11 cellular contexts compared by ENCODE assay signal in genomic region chr18:12015697-12016062, GRCh38. TPM values are rescaled to one million over a fixed set of nuclear protein-coding genes. Genes with fewer than 3 reads are reported as not detected.
A peak's percentile ranks its signal among the peaks of the same experiment; 100 is the strongest.
DNase-seq lines count a peak whose midpoint lies in the region; ATAC-seq, FAIRE-seq and TF ChIP-seq lines count a peak whose summit lies in the region.
"Had no signal": no experiment of that assay in that cellular context is flagged by ENCODE, and none has a peak within 500 bp of the region (broad histone marks: within the 10 kb centered on the region; RNA-seq: fewer than 3 reads in every experiment).

No MANE protein-coding gene starts in this region.

- 31% methylated on average over 6 of the region's 6 CpGs for WGBS in liver
- 92% methylated on average over 6 of the region's 6 CpGs for WGBS in HepG2 (ENCODE audit: low lambda C conversion rate)
- 30 to 34% methylated on average over 6 of the region's 6 CpGs for WGBS in esophagus, 2 donors
- 62 to 66% methylated on average over 6 of the region's 6 CpGs for WGBS in aorta, 2 donors

- in situ Hi-C loops in HepG2 (cut with HindIII; ENCODE audit: extremely low pct_ligation_motif_present, low pct_unique_long_range_greater_than_20kb) = no loop called here

- H3K4me3 ChIP-seq in liver (ENCODE audit: low read depth in 1 of 3, low read length in 3 of 3) (no peak overlapping the region), HepG2 (replicated peaks in 1 of 3; ENCODE audit: insufficient read depth in 1 of 3, low read depth in 2 of 3, low read length in 3 of 3) (no peak overlapping the region), esophagus (ENCODE audit: low read depth in 1 of 2, low read length in 2 of 2) (no peak overlapping the region), aorta (ENCODE audit: low read length in 2 of 2) (no peak overlapping the region), BE2C (ENCODE audit: low read depth, low read length) (no peak overlapping the region)
- H3K4me3 ChIP-seq: A549 had no signal

- no peaks in the 10 kb centered on the region for H3K9me3 Mint-ChIP-seq in stimulated activated naive CD8-positive, alpha-beta T cell treated with anti-CD3 and anti-CD28 coated beads, Interleukin-15, amount 100 ng/mL, for 72 hours
- H3K9me3 Mint-ChIP-seq: activated T-cell treated with anti-CD3 and anti-CD28 coated beads, Interleukin-2, amount 50 U/mL, for 72 hours had no signal

- H3K36me3 ChIP-seq in liver (ENCODE audit: control insufficient read depth in 4 of 4, insufficient read depth in 3 of 4, low read depth in 1 of 4, low read length in 3 of 4) (peaks cover 0 to 5% (median 0%) of the 10 kb centered on the region in 4 donors), HepG2 (replicated peaks in 1 of 2; ENCODE audit: control insufficient read depth in 1 of 2, insufficient read depth in 2 of 2, low read length in 2 of 2) (peaks cover 13 to 63% of the 10 kb centered on the region in 2 experiments; a peak in 4 of 5 replicates), esophagus (ENCODE audit: control insufficient read depth in 2 of 2, insufficient read depth in 2 of 2, low read length in 1 of 2) (peaks cover 3 to 15% of the 10 kb centered on the region in 2 donors), aorta (ENCODE audit: control insufficient read depth in 1 of 2, insufficient read depth in 2 of 2, low read length in 1 of 2) (peaks cover 0 to 3% of the 10 kb centered on the region in 2 donors), BE2C (no peaks in the 10 kb centered on the region)

- H3K4me1 Mint-ChIP-seq in stimulated activated naive CD8-positive, alpha-beta T cell treated with anti-CD3 and anti-CD28 coated beads, Interleukin-15, amount 100 ng/mL, for 72 hours = no peaks in the 10 kb centered on the region

- H3K4me3 Mint-ChIP-seq in stimulated activated naive CD8-positive, alpha-beta T cell treated with anti-CD3 and anti-CD28 coated beads, Interleukin-15, amount 100 ng/mL, for 72 hours = no peak overlapping the region
- H3K4me3 Mint-ChIP-seq: activated T-cell treated with anti-CD3 and anti-CD28 coated beads, Interleukin-2, amount 50 U/mL, for 72 hours had no signal

- no peaks in the 10 kb centered on the region for H3K79me2 ChIP-seq in HepG2 (ENCODE audit: insufficient read depth, low read length)

- no peaks in the 10 kb centered on the region for H3K27me3 Mint-ChIP-seq in stimulated activated naive CD8-positive, alpha-beta T cell treated with anti-CD3 and anti-CD28 coated beads, Interleukin-15, amount 100 ng/mL, for 72 hours

- no peak overlapping the region for H3K27ac Mint-ChIP-seq in stimulated activated naive CD8-positive, alpha-beta T cell treated with anti-CD3 and anti-CD28 coated beads, Interleukin-15, amount 100 ng/mL, for 72 hours
- H3K27ac Mint-ChIP-seq: activated T-cell treated with anti-CD3 and anti-CD28 coated beads, Interleukin-2, amount 50 U/mL, for 72 hours had no signal

- H4K20me1 ChIP-seq in HepG2 (ENCODE audit: insufficient read depth, low read length) = no peaks in the 10 kb centered on the region

- no peak for FAIRE-seq in HepG2 (lab: Jason Lieb, UNC)
- FAIRE-seq: A549 had no signal

- H3K4me2 ChIP-seq in HepG2 (ENCODE audit: low read depth, low read length) = no peak overlapping the region
- H3K4me2 ChIP-seq: A549 had no signal

- TF ChIP-seq CTCF in liver (IDR thresholded peaks at IDR 0.05; ENCODE audit: low read depth, low read length, missing input control) = no peak
- no peak for TF ChIP-seq CTCF in HepG2 (CRISPR knock-in tag; IDR thresholded peaks at IDR 0.05)
- no peak for TF ChIP-seq CTCF in BE2C (IDR thresholded peaks at IDR 0.05; ENCODE audit: low read depth, low read length)

- H2AFZ ChIP-seq in HepG2 (ENCODE audit: low read length) = no peak overlapping the region

- intact Hi-C loops in HepG2 (cut with micrococcal nuclease; ENCODE audit: unreplicated experiment) (no loop called here), aorta (cut with DNase I) (no loop called here)

- CTCF ChIA-PET in HepG2 (lab: Yijun Ruan, JAX; ENCODE audit: low intra/inter-chr PET ratio, low total read pairs) (no interaction called here), HEK293T (lab: Yijun Ruan, JAX) (interaction anchor here (1.3 kb wide), 1 partner anchor 23 kb away, joined by 3 read pairs; no protein-coding TSS in a partner anchor)

- TF ChIP-seq RAD21 in liver (IDR thresholded peaks at IDR 0.05) (peak; percentile 34 to 48), HepG2 (CRISPR knock-in tag; IDR thresholded peaks at IDR 0.05) (no peak)

- DNase-seq in HepG2 (ENCODE audit: low spot score) = no peak
- DNase-seq in midbrain (lab: John Stamatoyannopoulos, UW) = peak; percentile 23
- DNase-seq in aorta = peak in 1 of 2 donors; percentile 59
- no peak for DNase-seq in HEK293T (ENCODE audit: extremely low spot score)
- no peak for DNase-seq in BE2C
- DNase-seq in stimulated activated naive CD8-positive, alpha-beta T cell treated with anti-CD3 and anti-CD28 coated beads, Interleukin-15, amount 100 ng/mL, for 72 hours = no peak
- DNase-seq: activated T-cell treated with anti-CD3 and anti-CD28 coated beads, Interleukin-2, amount 50 U/mL, for 72 hours; NCI-H2171 had no signal

- H3K27me3 ChIP-seq in liver (ENCODE audit: control insufficient read depth in 4 of 4, insufficient read depth in 4 of 4, low read length in 3 of 4) = no peaks in the 10 kb centered on the region
- no peaks in the 10 kb centered on the region for H3K27me3 ChIP-seq in HepG2 (ENCODE audit: control insufficient read depth in 1 of 2, insufficient read depth in 2 of 2, low read length in 2 of 2)
- H3K27me3 ChIP-seq in esophagus (ENCODE audit: control insufficient read depth in 1 of 2, insufficient read depth in 2 of 2, low read length in 2 of 2) = no peaks in the 10 kb centered on the region
- H3K27me3 ChIP-seq in aorta (ENCODE audit: control insufficient read depth in 1 of 2, insufficient read depth in 2 of 2, low read length in 1 of 2) = no peaks in the 10 kb centered on the region
- no peaks in the 10 kb centered on the region for H3K27me3 ChIP-seq in BE2C

- BruUV-seq in HepG2 (replicated peaks; lab: Mats Ljungman, UMichigan) = no TSS peak

- TF ChIP-seq POLR2A in HepG2 (IDR thresholded peaks at IDR 0.05; ENCODE audit: insufficient read depth in 1 of 2, low read depth in 2 of 2, low read length in 2 of 2) = no peak

- POLR2A ChIA-PET in HepG2 (lab: Yijun Ruan, JAX) (no interaction called here), HEK293T (lab: Yijun Ruan, JAX) (no interaction called here)

- peaks cover 13 to 55% (median 39%) of the 10 kb centered on the region in 4 donors for H3K4me1 ChIP-seq in liver (ENCODE audit: control insufficient read depth in 4 of 4, insufficient read depth in 4 of 4, low read length in 3 of 4)
- peaks cover 2% of the 10 kb centered on the region for H3K4me1 ChIP-seq in HepG2 (ENCODE audit: insufficient read depth, low read length)
- H3K4me1 ChIP-seq in esophagus (ENCODE audit: control insufficient read depth in 2 of 2, insufficient read depth in 2 of 2, low read length in 1 of 2) = peaks cover 4 to 19% of the 10 kb centered on the region in 2 donors
- H3K4me1 ChIP-seq in aorta (ENCODE audit: control insufficient read depth in 1 of 2, insufficient read depth in 2 of 2, low read length in 2 of 2) = no peaks in the 10 kb centered on the region
- no peaks in the 10 kb centered on the region for H3K4me1 ChIP-seq in BE2C
- H3K4me1 ChIP-seq: A549 had no signal

- H3K27ac ChIP-seq in liver (ENCODE audit: low read depth in 1 of 2, low read length in 2 of 2) = peak overlapping the region; percentile 70 to 93
- H3K27ac ChIP-seq in HepG2 (ENCODE audit: extremely low read length, insufficient read depth, low read length) = no peak overlapping the region
- H3K27ac ChIP-seq in esophagus (ENCODE audit: low read depth in 2 of 2, low read length in 1 of 2) = peak overlapping the region; percentile 83 to 90
- H3K27ac ChIP-seq in aorta (ENCODE audit: low read depth in 1 of 2, low read length in 2 of 2) = no peak overlapping the region
- H3K27ac ChIP-seq: A549 had no signal

- TF ChIP-seq EP300 in HepG2 (IDR thresholded peaks at IDR 0.05; ENCODE audit: low read depth in 2 of 2, low read length in 2 of 2) = no peak
- no peak for TF ChIP-seq EP300 in HepG2 (CRISPR knock-in tag; IDR thresholded peaks at IDR 0.05; ENCODE audit: borderline replicate concordance)

- H3K9me3 ChIP-seq in liver (ENCODE audit: control insufficient read depth in 4 of 4, low read length in 3 of 4) (no peaks in the 10 kb centered on the region), HepG2 (ENCODE audit: low read length) (no peaks in the 10 kb centered on the region), esophagus (ENCODE audit: control insufficient read depth in 2 of 2, insufficient read depth in 1 of 2, low read depth in 1 of 2, low read length in 1 of 2) (no peaks in the 10 kb centered on the region), aorta (ENCODE audit: control insufficient read depth, low read length) (no peaks in the 10 kb centered on the region), BE2C (no peaks in the 10 kb centered on the region)
- H3K9me3 ChIP-seq: A549 had no signal

- H3K9ac ChIP-seq in liver (ENCODE audit: low read depth in 1 of 2, low read length in 2 of 2) (no peak overlapping the region), HepG2 (ENCODE audit: insufficient read depth, low read depth, low read length) (no peak overlapping the region)

- ATAC-seq in HepG2 (no peak), aorta (ENCODE audit: low FRiP score) (peak; percentile 52)
- ATAC-seq in stimulated activated naive CD8-positive, alpha-beta T cell treated with anti-CD3 and anti-CD28 coated beads, Interleukin-15, amount 100 ng/mL, for 72 hours = no peak
- ATAC-seq: A549; activated T-cell treated with anti-CD3 and anti-CD28 coated beads, Interleukin-2, amount 50 U/mL, for 72 hours had no signal

RNA-seq across cellular contexts. Expression of gene IMPA2, which starts 34.4 kb away (rescaled TPM):
- 10 to 100 TPM; 27.5 to 55.8 TPM for total RNA-seq in liver
- polyA plus RNA-seq in liver = 10 to 100 TPM; 40.7 to 55.7 TPM
- 65.4 and 71.8 TPM in 2 replicates for total RNA-seq in HepG2 (2016; rRNA removed; fragmentation: Illumina TruSeq; extraction: Trizol)
- total RNA-seq in HepG2 (2016; cell fraction: cytosol; rRNA removed; fragmentation: Illumina TruSeq; extraction: Trizol; ENCODE audit: low read depth) = 77.7 and 94.9 TPM in 2 replicates
- 58.3 and 76.5 TPM in 2 replicates for total RNA-seq in HepG2 (2016; cell fraction: insoluble cytoplasmic fraction; rRNA removed; fragmentation: Illumina TruSeq; extraction: Trizol)
- total RNA-seq in HepG2 (2016; cell fraction: membrane; rRNA removed; fragmentation: Illumina TruSeq; extraction: Trizol) = 122 and 147 TPM in 2 replicates
- 55.6 and 62.0 TPM in 2 replicates for total RNA-seq in HepG2 (2016; cell fraction: nucleus; rRNA removed; fragmentation: Illumina TruSeq; extraction: Trizol)
- 28.8 and 37.8 TPM in 2 replicates for polyA plus RNA-seq in HepG2 (2011; rRNA removed)
- polyA plus RNA-seq in HepG2 (2011; cell fraction: cytosol; rRNA removed) = 28.2 and 43.4 TPM in 2 replicates
- polyA plus RNA-seq in HepG2 (2011; cell fraction: nucleus; rRNA removed) = 104 and 146 TPM in 2 replicates
- 56.2 and 62.5 TPM in 2 replicates for polyA plus RNA-seq in HepG2 (2012)
- polyA plus RNA-seq in HepG2 (2016; cell fraction: cytosol; fragmentation: Illumina TruSeq; extraction: Trizol; ENCODE audit: low read depth) = 83.4 and 111 TPM in 2 replicates
- 68.3 and 79.3 TPM in 2 replicates for polyA plus RNA-seq in HepG2 (2016; cell fraction: insoluble cytoplasmic fraction; fragmentation: Illumina TruSeq; extraction: Trizol; ENCODE audit: low read depth)
- polyA plus RNA-seq in HepG2 (2016; cell fraction: membrane; fragmentation: Illumina TruSeq; extraction: Trizol; ENCODE audit: low read depth) = 118 and 138 TPM in 2 replicates
- 90.9 and 102 TPM in 2 replicates for polyA plus RNA-seq in HepG2 (2016; cell fraction: nucleus; fragmentation: Illumina TruSeq; extraction: Trizol; ENCODE audit: insufficient read depth, low read depth)
- 45.6 and 172 TPM in 2 replicates for polyA minus RNA-seq in HepG2 (2011; rRNA and poly(A)+ RNA removed; ENCODE audit: low replicate concordance)
- polyA minus RNA-seq in HepG2 (2011; cell fraction: cytosol; rRNA and poly(A)+ RNA removed) = 12.3 and 17.3 TPM in 2 replicates
- polyA minus RNA-seq in HepG2 (2011; cell fraction: nucleus; rRNA and poly(A)+ RNA removed) = 22.8 and 37.2 TPM in 2 replicates
- polyA plus RNA-seq in esophagus = 100 to 1,000 TPM in 1 of 2 donors, 10 to 100 TPM in 1; 79.1 to 142 TPM
- total RNA-seq in aorta = 10 to 100 TPM; 14.1 to 19.9 TPM
- polyA plus RNA-seq in aorta = 10 to 100 TPM in 1 of 2 donors, 1 to 10 TPM in 1; 7.9 to 14.2 TPM
- 1.2 TPM for polyA plus RNA-seq in BE2C (2012; ENCODE audit: insufficient read depth, insufficient read length, low read depth)

Comparison
In these comparisons a context has a peak if more than half of its experiments do, and no peak if none do; other contexts are left out.
1. H3K27ac ChIP-seq: peak in liver (2 of 2) and esophagus (2 of 2); none in HepG2 (single experiment) and aorta (0 of 2).